Comparison of ENCODE assay signal across 1 cellular context in the genomic region with DNA sequence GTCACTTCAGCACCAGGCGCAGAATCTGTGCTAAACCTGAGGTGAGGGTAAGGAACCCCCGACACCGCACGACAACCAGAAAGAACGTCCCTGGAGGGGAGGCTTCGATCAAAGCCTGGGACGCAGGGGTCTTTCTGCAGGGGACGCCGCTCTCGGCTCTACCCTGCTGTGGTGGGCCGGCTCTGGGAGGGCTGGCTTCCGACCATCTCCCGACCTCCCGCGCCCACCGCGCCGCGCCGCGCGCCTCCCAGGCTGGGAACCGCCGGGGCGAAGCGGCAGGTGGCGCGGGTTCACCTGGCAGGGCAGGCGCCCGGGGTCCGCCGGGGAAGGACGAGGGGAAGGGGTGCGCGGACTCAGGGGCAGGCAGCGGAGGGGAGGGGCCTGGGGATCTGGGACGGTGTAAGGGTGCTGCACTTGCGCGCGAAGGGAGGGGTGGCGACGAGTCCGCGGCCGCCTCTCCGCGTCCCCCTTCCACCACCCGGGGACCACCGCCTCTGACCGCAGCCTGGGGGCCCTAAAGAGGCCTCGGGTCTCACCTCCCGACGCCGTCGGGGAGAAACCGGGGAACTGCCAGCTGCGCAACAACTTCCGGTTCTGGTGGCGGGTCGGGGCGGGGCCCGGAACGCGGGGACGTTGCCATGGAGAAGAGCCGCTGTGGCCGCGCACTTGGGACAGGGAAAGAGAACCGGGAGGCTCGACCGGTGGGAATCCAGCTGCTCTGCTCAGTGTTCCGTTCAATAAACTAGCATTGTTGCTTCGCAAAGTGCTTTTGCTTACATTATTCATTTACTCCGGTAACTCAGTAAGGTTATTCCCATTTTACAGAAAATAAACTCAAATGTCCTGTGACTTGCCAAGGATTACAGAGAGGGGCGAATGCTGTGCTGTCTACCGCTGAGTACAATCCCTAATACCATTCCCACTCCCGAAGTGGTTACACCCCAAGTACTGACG.
TF ChIP-seq lines count a peak whose summit lies in the region.

TSS of gene ZNF396 (minus strand) at position 596 of the 954 bp plus-strand sequence. CDS start 3,045 bp downstream, outside the sequence.

TF ChIP-seq in WTC11, 78 proteins besides CTCF, POLR2A, EP300 and RAD21 (continued from another document):
- no peak for TF ChIP-seq OVOL2 (CRISPR knock-in tag; IDR thresholded peaks at IDR 0.05; ENCODE audit: borderline replicate concordance)
